Comparison of ENCODE assay signal across 10 cellular contexts in the genomic region with DNA sequence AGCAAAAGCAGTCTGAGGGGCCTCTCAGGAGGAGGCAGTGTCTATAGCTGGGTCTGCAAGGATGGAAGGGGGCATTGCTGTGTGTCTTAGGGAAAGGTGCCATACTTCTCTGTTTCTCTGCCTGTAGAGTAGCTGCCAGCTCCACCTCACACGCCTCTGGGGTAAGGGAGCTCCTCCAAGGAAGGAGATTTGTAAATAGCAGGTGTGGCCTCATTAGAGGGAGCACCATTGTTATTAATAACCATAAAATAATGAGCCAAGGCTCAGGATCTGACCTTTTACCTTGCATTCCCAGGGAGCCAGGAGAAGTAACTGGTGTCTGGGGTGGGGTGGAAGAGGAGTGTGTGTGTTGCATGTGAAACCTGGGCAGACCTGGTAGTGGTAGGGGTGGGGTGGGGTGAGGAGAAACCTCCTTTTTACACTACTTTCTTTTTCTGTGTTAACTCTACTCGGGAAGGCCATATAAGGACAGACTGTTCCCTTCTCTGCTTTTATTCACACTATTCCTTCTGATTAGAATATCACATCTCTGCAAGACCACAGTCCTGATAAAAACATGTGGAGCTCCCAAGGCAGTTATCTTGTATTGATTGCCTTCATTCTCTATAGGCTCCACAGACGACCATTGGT. TPM values are rescaled to one million over a fixed set of nuclear protein-coding genes. Genes with fewer than 3 reads are reported as not detected.
DNase-seq lines count a peak whose midpoint lies in the region; TF ChIP-seq lines count a peak whose summit lies in the region.
"Had no signal": no experiment of that assay in that cellular context is flagged by ENCODE, and none has a peak within 500 bp of the region (broad histone marks: within the 10 kb centered on the region; RNA-seq: fewer than 3 reads in every experiment).

No MANE protein-coding gene starts in this region.

- no peaks in the 10 kb centered on the region for H3K27me3 ChIP-seq in H9 (ENCODE audit: insufficient read depth, low read length)
- peaks cover 21% of the 10 kb centered on the region for H3K27me3 ChIP-seq in neutrophil
- H3K27me3 ChIP-seq: tibial artery had no signal

- H3K27ac ChIP-seq in H9 (ENCODE audit: insufficient read length, low read depth, low read length) (no peak overlapping the region), neutrophil (peak overlapping the region; percentile 99)
- H3K27ac ChIP-seq: tibial artery had no signal

- no peak overlapping the region for H3K23ac ChIP-seq in H9 (ENCODE audit: insufficient read length, low read depth, low read length)

- no peak overlapping the region for H2BK15ac ChIP-seq in H9 (ENCODE audit: low read depth, low read length)

- peaks cover 6% of the 10 kb centered on the region for H4K20me1 ChIP-seq in H9 (ENCODE audit: control insufficient read depth, insufficient read depth, insufficient read length)

- H3K18ac ChIP-seq in H9 (ENCODE audit: insufficient read length, low read depth, low read length) = no peak overlapping the region

- H3K79me2 ChIP-seq in H9 (ENCODE audit: insufficient read depth, low read length) = peaks cover 16% of the 10 kb centered on the region; the same call in 1 of the 2 replicates

- no peak for DNase-seq in activated CD4-positive, alpha-beta memory T cell treated with anti-CD3 and anti-CD28 coated beads, Interleukin-2, amount 10 ng/mL, durations not matched to agents 7 days and 5 days
- no peak for DNase-seq in activated CD4-positive, alpha-beta memory T cell treated with anti-CD3 and anti-CD28 coated beads for 36 hours
- DNase-seq in H9 (no peak), NCI-H2171 treated with DMSO at 0.1 percent for 48 hours (lab: John Stamatoyannopoulos, UW) (no peak), AML-193 (lab: John Stamatoyannopoulos, UW) (no peak), NCI-H2107 (lab: John Stamatoyannopoulos, UW) (no peak)
- no peak for DNase-seq in activated T-helper 1 cell treated with anti-CD3 and anti-CD28 coated beads, Interleukin-12 subunit alpha, Interleukin-12 subunit beta, Interleukin-2, Interleukin-4 antibody, amounts not matched to agents 30 ng/mL and 10 ng/mL and 1 ng/mL, durations not matched to agents 14 hours and 24 hours and 36 hours (ENCODE audit: low spot score)
- DNase-seq: NCI-H524 treated with DMSO at 0.1 percent for 48 hours, tibial artery had no signal

- no peak overlapping the region for H3K14ac ChIP-seq in H9 (ENCODE audit: insufficient read depth, low read length)

- H3K79me1 ChIP-seq in H9 (ENCODE audit: insufficient read depth, low read depth, low read length, poor library complexity, severe bottlenecking) = no peaks in the 10 kb centered on the region

- H3K4me2 ChIP-seq in H9 (ENCODE audit: insufficient read depth, insufficient read length, low read length) = peak overlapping the region; percentile 35

- H3K9me3 Mint-ChIP-seq in activated CD4-positive, alpha-beta memory T cell treated with anti-CD3 and anti-CD28 coated beads, Interleukin-2, amount 10 ng/mL, durations not matched to agents 7 days and 5 days = no peaks in the 10 kb centered on the region
- H3K9me3 Mint-ChIP-seq in activated CD4-positive, alpha-beta memory T cell treated with anti-CD3 and anti-CD28 coated beads for 36 hours = no peaks in the 10 kb centered on the region
- H3K9me3 Mint-ChIP-seq in H9 = no peaks in the 10 kb centered on the region; a peak in 1 of 5 replicates
- H3K9me3 Mint-ChIP-seq in activated T-helper 1 cell treated with anti-CD3 and anti-CD28 coated beads, Interleukin-12 subunit alpha, Interleukin-12 subunit beta, Interleukin-2, Interleukin-4 antibody, amounts not matched to agents 30 ng/mL and 10 ng/mL and 1 ng/mL, durations not matched to agents 14 hours and 24 hours and 36 hours = no peaks in the 10 kb centered on the region

- H4K5ac ChIP-seq in H9 (ENCODE audit: insufficient read length, low read depth, low read length) = no peak overlapping the region

- WGBS in H9 (ENCODE audit: extremely low coverage, insufficient read length, low lambda C conversion rate) = no CpG with 5 or more reads among the region's 3 CpGs

- peak overlapping the region; percentile 68 for H3K27ac Mint-ChIP-seq in activated CD4-positive, alpha-beta memory T cell treated with anti-CD3 and anti-CD28 coated beads, Interleukin-2, amount 10 ng/mL, durations not matched to agents 7 days and 5 days
- H3K27ac Mint-ChIP-seq in activated CD4-positive, alpha-beta memory T cell treated with anti-CD3 and anti-CD28 coated beads for 36 hours = no peak overlapping the region
- H3K27ac Mint-ChIP-seq in H9 = no peak overlapping the region
- peak overlapping the region; percentile 81 for H3K27ac Mint-ChIP-seq in activated T-helper 1 cell treated with anti-CD3 and anti-CD28 coated beads, Interleukin-12 subunit alpha, Interleukin-12 subunit beta, Interleukin-2, Interleukin-4 antibody, amounts not matched to agents 30 ng/mL and 10 ng/mL and 1 ng/mL, durations not matched to agents 14 hours and 24 hours and 36 hours

- H2BK20ac ChIP-seq in H9 (ENCODE audit: low read depth, low read length, poor library complexity, severe bottlenecking) = no peak overlapping the region

- H3K9me3 ChIP-seq in H9 (ENCODE audit: control insufficient read depth, low read depth, low read length) (no peaks in the 10 kb centered on the region), neutrophil (no peaks in the 10 kb centered on the region)
- H3K9me3 ChIP-seq: tibial artery had no signal

- peak overlapping the region; percentile 46 for H3K4me3 Mint-ChIP-seq in activated CD4-positive, alpha-beta memory T cell treated with anti-CD3 and anti-CD28 coated beads, Interleukin-2, amount 10 ng/mL, durations not matched to agents 7 days and 5 days
- H3K4me3 Mint-ChIP-seq in activated CD4-positive, alpha-beta memory T cell treated with anti-CD3 and anti-CD28 coated beads for 36 hours = no peak overlapping the region
- H3K4me3 Mint-ChIP-seq in H9 = peak overlapping the region in 1 of 2 experiments; percentile 43; a peak in 3 of 5 replicates
- H3K4me3 Mint-ChIP-seq in activated T-helper 1 cell treated with anti-CD3 and anti-CD28 coated beads, Interleukin-12 subunit alpha, Interleukin-12 subunit beta, Interleukin-2, Interleukin-4 antibody, amounts not matched to agents 30 ng/mL and 10 ng/mL and 1 ng/mL, durations not matched to agents 14 hours and 24 hours and 36 hours = peak overlapping the region; percentile 91

- peaks cover 14% of the 10 kb centered on the region for H3K36me3 ChIP-seq in neutrophil
- H3K36me3 ChIP-seq: tibial artery had no signal

- TF ChIP-seq CTCF in H9 (conservative IDR thresholded peaks at IDR 0.05) (no peak), neutrophil (IDR thresholded peaks at IDR 0.05) (no peak)

- H3K36me3 Mint-ChIP-seq in activated CD4-positive, alpha-beta memory T cell treated with anti-CD3 and anti-CD28 coated beads, Interleukin-2, amount 10 ng/mL, durations not matched to agents 7 days and 5 days (ENCODE audit: low read depth) = peaks cover 16% of the 10 kb centered on the region
- no peaks in the 10 kb centered on the region for H3K36me3 Mint-ChIP-seq in activated CD4-positive, alpha-beta memory T cell treated with anti-CD3 and anti-CD28 coated beads for 36 hours
- peaks cover 0 to 2% (median 0%) of the 10 kb centered on the region in 3 experiments; a peak in 2 of 7 replicates for H3K36me3 Mint-ChIP-seq in H9 (ENCODE audit: insufficient read depth in 1 of 3, low read depth in 3 of 3)
- H3K36me3 Mint-ChIP-seq in activated T-helper 1 cell treated with anti-CD3 and anti-CD28 coated beads, Interleukin-12 subunit alpha, Interleukin-12 subunit beta, Interleukin-2, Interleukin-4 antibody, amounts not matched to agents 30 ng/mL and 10 ng/mL and 1 ng/mL, durations not matched to agents 14 hours and 24 hours and 36 hours (ENCODE audit: low read depth) = no peaks in the 10 kb centered on the region

- H2BK5ac ChIP-seq in H9 (ENCODE audit: insufficient read length, low read length) = no peak overlapping the region

- no peak overlapping the region for H3K4me3 ChIP-seq in neutrophil (ENCODE audit: low read depth in 1 of 2, low read length in 1 of 2)
- H3K4me3 ChIP-seq: tibial artery had no signal

- intact Hi-C loops in activated CD4-positive, alpha-beta memory T cell treated with anti-CD3 and anti-CD28 coated beads for 36 hours (cut with micrococcal nuclease) = no loop called here
- intact Hi-C loops in activated T-helper 1 cell treated with anti-CD3 and anti-CD28 coated beads, Interleukin-12 subunit alpha, Interleukin-12 subunit beta, Interleukin-2, Interleukin-4 antibody, amounts not matched to agents 30 ng/mL and 10 ng/mL and 1 ng/mL, durations not matched to agents 14 hours and 24 hours and 36 hours (cut with micrococcal nuclease) = loop anchor here (2.0 kb wide), 1 partner anchor 47 kb away; no protein-coding TSS in a partner anchor

- no peak overlapping the region for H3K4ac ChIP-seq in H9 (ENCODE audit: low read depth, low read length)

- peaks cover 17% of the 10 kb centered on the region for H3K23me2 ChIP-seq in H9 (ENCODE audit: insufficient read length, low read depth, low read length, poor library complexity, severe bottlenecking)

- H2BK12ac ChIP-seq in H9 (ENCODE audit: insufficient read length, low read depth, low read length) = no peak overlapping the region

- H4K91ac ChIP-seq in H9 (ENCODE audit: insufficient read length, low read depth, low read length) = no peak overlapping the region

- no peak overlapping the region for H3K9ac ChIP-seq in H9 (ENCODE audit: extremely low read depth, insufficient read length, low read length)

- no peak overlapping the region for H2BK120ac ChIP-seq in H9 (ENCODE audit: low read depth, low read length, poor library complexity, severe bottlenecking)

- no peak overlapping the region for H2AFZ ChIP-seq in H9 (ENCODE audit: low read length)

- no peak overlapping the region for H3T11ph ChIP-seq in H9 (ENCODE audit: low read length)

- peaks cover 44% of the 10 kb centered on the region for H3K4me1 Mint-ChIP-seq in activated CD4-positive, alpha-beta memory T cell treated with anti-CD3 and anti-CD28 coated beads, Interleukin-2, amount 10 ng/mL, durations not matched to agents 7 days and 5 days
- peaks cover 28% of the 10 kb centered on the region for H3K4me1 Mint-ChIP-seq in activated CD4-positive, alpha-beta memory T cell treated with anti-CD3 and anti-CD28 coated beads for 36 hours (ENCODE audit: low read depth)
- H3K4me1 Mint-ChIP-seq in H9 = peaks cover 36 to 49% of the 10 kb centered on the region in 2 experiments
- peaks cover 57% of the 10 kb centered on the region for H3K4me1 Mint-ChIP-seq in activated T-helper 1 cell treated with anti-CD3 and anti-CD28 coated beads, Interleukin-12 subunit alpha, Interleukin-12 subunit beta, Interleukin-2, Interleukin-4 antibody, amounts not matched to agents 30 ng/mL and 10 ng/mL and 1 ng/mL, durations not matched to agents 14 hours and 24 hours and 36 hours (ENCODE audit: low read depth)

- no peak overlapping the region for H2AK5ac ChIP-seq in H9 (ENCODE audit: insufficient read length, low read length)

- peaks cover 6% of the 10 kb centered on the region for H3K4me1 ChIP-seq in H9 (ENCODE audit: insufficient read depth, low read length)
- peaks cover 31 to 34% of the 10 kb centered on the region in 2 experiments for H3K4me1 ChIP-seq in neutrophil (ENCODE audit: control insufficient read depth in 1 of 2, insufficient read depth in 1 of 2, low read depth in 1 of 2, low read length in 1 of 2)

- POLR2A ChIA-PET in activated CD4-positive, alpha-beta memory T cell treated with anti-CD3 and anti-CD28 coated beads, Interleukin-2, amount 10 ng/mL, durations not matched to agents 7 days and 5 days (lab: Charles Lee) = interaction anchor here (0.6 to 4.5 kb wide), 14 partner anchors 17 to 586 kb away, joined by 3 to 50 read pairs (median 3); partner anchors contain the start of gene PPCDC
- POLR2A ChIA-PET in activated CD4-positive, alpha-beta memory T cell treated with anti-CD3 and anti-CD28 coated beads for 36 hours (lab: Charles Lee) = interaction anchor here (0.8 to 3.2 kb wide), 2 partner anchors 175 to 176 kb away, joined by 3 to 30 read pairs; partner anchors contain the start of gene PPCDC

- CTCF ChIA-PET in activated CD4-positive, alpha-beta memory T cell treated with anti-CD3 and anti-CD28 coated beads, Interleukin-2, amount 10 ng/mL, durations not matched to agents 7 days and 5 days (lab: Charles Lee) = interaction anchor here (1.0 to 2.9 kb wide), 7 partner anchors 17 to 163 kb away, joined by 3 to 26 read pairs (median 5); no protein-coding TSS in a partner anchor
- CTCF ChIA-PET in activated CD4-positive, alpha-beta memory T cell treated with anti-CD3 and anti-CD28 coated beads for 36 hours (lab: Charles Lee) = interaction anchor here (3.2 to 3.9 kb wide), 2 partner anchors 157 to 170 kb away, joined by 28 to 34 read pairs; no protein-coding TSS in a partner anchor

- no peak overlapping the region for H4K8ac ChIP-seq in H9 (replicated peaks; ENCODE audit: insufficient read length, low read depth, low read length)

- no peak overlapping the region for H3K56ac ChIP-seq in H9 (ENCODE audit: insufficient read length, low read depth, low read length)

- H3K27me3 Mint-ChIP-seq in activated CD4-positive, alpha-beta memory T cell treated with anti-CD3 and anti-CD28 coated beads, Interleukin-2, amount 10 ng/mL, durations not matched to agents 7 days and 5 days = peaks cover 2% of the 10 kb centered on the region
- H3K27me3 Mint-ChIP-seq in activated CD4-positive, alpha-beta memory T cell treated with anti-CD3 and anti-CD28 coated beads for 36 hours = no peaks in the 10 kb centered on the region
- peaks cover 2% of the 10 kb centered on the region for H3K27me3 Mint-ChIP-seq in H9 (ENCODE audit: low read depth)
- peaks cover 9% of the 10 kb centered on the region for H3K27me3 Mint-ChIP-seq in activated T-helper 1 cell treated with anti-CD3 and anti-CD28 coated beads, Interleukin-12 subunit alpha, Interleukin-12 subunit beta, Interleukin-2, Interleukin-4 antibody, amounts not matched to agents 30 ng/mL and 10 ng/mL and 1 ng/mL, durations not matched to agents 14 hours and 24 hours and 36 hours (ENCODE audit: insufficient read depth)

RNA-seq across cellular contexts. Expression of gene C15orf39, which starts 2.2 kb away (rescaled TPM):
- 10 to 100 TPM; 65.0 to 69.2 TPM for total RNA-seq in activated CD4-positive, alpha-beta memory T cell treated with anti-CD3 and anti-CD28 coated beads, Interleukin-2, amount 10 ng/mL, durations not matched to agents 7 days and 5 days
- total RNA-seq in activated CD4-positive, alpha-beta memory T cell treated with anti-CD3 and anti-CD28 coated beads for 36 hours = 10 to 100 TPM; 14.1 to 14.2 TPM
- 45.6 and 48.7 TPM in 2 replicates for total RNA-seq in H9 (2021)
- total RNA-seq in activated T-helper 1 cell treated with anti-CD3 and anti-CD28 coated beads, Interleukin-12 subunit alpha, Interleukin-12 subunit beta, Interleukin-2, Interleukin-4 antibody, amounts not matched to agents 30 ng/mL and 10 ng/mL and 1 ng/mL, durations not matched to agents 14 hours and 24 hours and 36 hours = 46.1 and 49.5 TPM in 2 replicates

RNA-seq across cellular contexts. Expression of gene GOLGA6C, which starts 58.7 kb away (rescaled TPM):
- total RNA-seq in activated CD4-positive, alpha-beta memory T cell treated with anti-CD3 and anti-CD28 coated beads, Interleukin-2, amount 10 ng/mL, durations not matched to agents 7 days and 5 days = not detected
- not detected for total RNA-seq in activated CD4-positive, alpha-beta memory T cell treated with anti-CD3 and anti-CD28 coated beads for 36 hours
- total RNA-seq in H9 (2021) = not detected in 2 replicates
- not detected in 2 replicates for total RNA-seq in activated T-helper 1 cell treated with anti-CD3 and anti-CD28 coated beads, Interleukin-12 subunit alpha, Interleukin-12 subunit beta, Interleukin-2, Interleukin-4 antibody, amounts not matched to agents 30 ng/mL and 10 ng/mL and 1 ng/mL, durations not matched to agents 14 hours and 24 hours and 36 hours

Comparison
In these comparisons a context has a peak if more than half of its experiments do, and no peak if none do; other contexts are left out.
1. H3K27ac Mint-ChIP-seq: peak in activated CD4-positive, alpha-beta memory T cell treated with anti-CD3 and anti-CD28 coated beads, Interleukin-2, amount 10 ng/mL, durations not matched to agents 7 days and 5 days (single experiment) and activated T-helper 1 cell treated with anti-CD3 and anti-CD28 coated beads, Interleukin-12 subunit alpha, Interleukin-12 subunit beta, Interleukin-2, Interleukin-4 antibody, amounts not matched to agents 30 ng/mL and 10 ng/mL and 1 ng/mL, durations not matched to agents 14 hours and 24 hours and 36 hours (single experiment); none in activated CD4-positive, alpha-beta memory T cell treated with anti-CD3 and anti-CD28 coated beads for 36 hours (single experiment) and H9 (0 of 3).